In the genomic region with DNA sequence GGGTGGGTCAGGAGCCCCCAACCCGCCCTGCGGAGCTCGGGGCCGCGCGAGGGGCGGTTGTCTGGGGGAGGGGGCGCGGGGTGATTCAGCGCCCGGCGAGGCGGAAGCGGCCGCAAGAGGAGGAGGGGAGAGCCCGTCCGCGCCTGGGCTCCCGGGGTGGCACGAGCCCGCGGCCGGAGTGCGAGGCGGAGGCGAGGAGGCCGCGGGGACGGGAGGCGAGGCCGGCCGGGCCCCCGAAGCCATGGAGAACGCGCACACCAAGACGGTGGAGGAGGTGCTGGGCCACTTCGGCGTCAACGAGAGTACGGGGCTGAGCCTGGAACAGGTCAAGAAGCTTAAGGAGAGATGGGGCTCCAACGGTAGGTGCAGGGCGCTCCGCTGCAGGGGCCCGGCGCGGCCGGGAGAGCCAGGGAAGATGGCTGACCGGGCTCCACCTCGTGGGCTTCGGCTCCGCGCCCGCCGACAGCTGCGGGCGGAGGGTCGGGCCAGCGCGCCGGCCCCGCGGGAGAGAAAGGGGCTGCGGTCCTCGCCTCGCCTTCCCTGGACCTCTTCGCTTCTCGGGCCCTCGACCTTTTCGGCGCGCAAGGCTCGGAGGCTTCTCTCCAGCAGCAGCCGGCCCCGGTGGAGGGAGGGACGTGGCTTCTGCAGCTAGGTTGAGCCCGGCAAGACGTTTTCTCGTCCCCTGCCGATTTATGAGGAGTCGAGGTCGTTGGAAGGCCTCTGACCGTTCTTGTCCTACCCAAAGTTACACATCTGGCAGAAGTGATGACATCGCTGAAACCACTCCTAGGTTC, we compare ENCODE assay signal across 8 cellular contexts. TPM values are rescaled to one million over a fixed set of nuclear protein-coding genes. Genes with fewer than 3 reads are reported as not detected.
A peak's percentile ranks its signal among the peaks of the same experiment; 100 is the strongest.
DNase-seq lines count a peak whose midpoint lies in the region; ATAC-seq and TF ChIP-seq lines count a peak whose summit lies in the region.

No MANE protein-coding gene starts in this region.

- TF ChIP-seq CTCF in foreskin fibroblast (IDR thresholded peaks at IDR 0.05; ENCODE audit: low read depth, low read length), result no peak

- H3K27me3 ChIP-seq in BLaER1 (no peaks in the 10 kb centered on the region), thymus (ENCODE audit: control insufficient read depth, insufficient read depth) (no peaks in the 10 kb centered on the region)

- WGBS in thymus, result under 1% methylated on average over 83 of the region's 83 CpGs

- H3K36me3 ChIP-seq in BLaER1, result peaks cover 25% of the 10 kb centered on the region
- no peaks in the 10 kb centered on the region for H3K36me3 ChIP-seq in thymus (ENCODE audit: control insufficient read depth, insufficient read depth)

- peak; percentile 40 for ATAC-seq in GM19025 (IDR thresholded peaks at IDR 0.05; ENCODE audit: low read depth, unreplicated experiment)
- ATAC-seq in HG03159 (IDR thresholded peaks at IDR 0.05; ENCODE audit: unreplicated experiment), result peak; percentile 42

- peak; percentile 81 for DNase-seq in activated effector memory CD4-positive, alpha-beta T cell treated with anti-CD3 and anti-CD28 coated beads, Interleukin-2, amount 50 U/mL, for 16 hours
- peak; percentile 53 to 78 for DNase-seq in foreskin fibroblast
- DNase-seq in nucleus accumbens (lab: John Stamatoyannopoulos, UW), result peak in 33 of 56 donors; percentile 14 to 74 (median 53)

- peak overlapping the region; percentile 99 for H3K9ac ChIP-seq in BLaER1

- H3K4me3 ChIP-seq in BLaER1 (peak overlapping the region; percentile 95), foreskin fibroblast (ENCODE audit: low read depth in 1 of 2, low read length in 2 of 2) (peak overlapping the region; percentile 81 to 96), thymus (ENCODE audit: low read length) (peak overlapping the region; percentile 90)

- H3K4me1 ChIP-seq in BLaER1, result peaks cover 57% of the 10 kb centered on the region
- H3K4me1 ChIP-seq in thymus (ENCODE audit: control insufficient read depth, insufficient read depth, low read length), result peaks cover 14% of the 10 kb centered on the region

- H4K20me1 ChIP-seq in BLaER1, result peaks cover 51% of the 10 kb centered on the region

- H3K27ac ChIP-seq in BLaER1 (peak overlapping the region; percentile 99), thymus (ENCODE audit: low read depth) (peak overlapping the region; percentile 91)

- H3K4me2 ChIP-seq in BLaER1, result peak overlapping the region; percentile 76

- no peaks in the 10 kb centered on the region for H3K9me3 ChIP-seq in BLaER1
- no peaks in the 10 kb centered on the region for H3K9me3 ChIP-seq in thymus (ENCODE audit: control insufficient read depth)

TF ChIP-seq in PFSK-1, 5 proteins besides CTCF, POLR2A, EP300 and RAD21:
- TF ChIP-seq POLR2AphosphoS5 (IDR thresholded peaks at IDR 0.05; ENCODE audit: low read depth, low read length), result no peak
- TF ChIP-seq, protein P1, sequence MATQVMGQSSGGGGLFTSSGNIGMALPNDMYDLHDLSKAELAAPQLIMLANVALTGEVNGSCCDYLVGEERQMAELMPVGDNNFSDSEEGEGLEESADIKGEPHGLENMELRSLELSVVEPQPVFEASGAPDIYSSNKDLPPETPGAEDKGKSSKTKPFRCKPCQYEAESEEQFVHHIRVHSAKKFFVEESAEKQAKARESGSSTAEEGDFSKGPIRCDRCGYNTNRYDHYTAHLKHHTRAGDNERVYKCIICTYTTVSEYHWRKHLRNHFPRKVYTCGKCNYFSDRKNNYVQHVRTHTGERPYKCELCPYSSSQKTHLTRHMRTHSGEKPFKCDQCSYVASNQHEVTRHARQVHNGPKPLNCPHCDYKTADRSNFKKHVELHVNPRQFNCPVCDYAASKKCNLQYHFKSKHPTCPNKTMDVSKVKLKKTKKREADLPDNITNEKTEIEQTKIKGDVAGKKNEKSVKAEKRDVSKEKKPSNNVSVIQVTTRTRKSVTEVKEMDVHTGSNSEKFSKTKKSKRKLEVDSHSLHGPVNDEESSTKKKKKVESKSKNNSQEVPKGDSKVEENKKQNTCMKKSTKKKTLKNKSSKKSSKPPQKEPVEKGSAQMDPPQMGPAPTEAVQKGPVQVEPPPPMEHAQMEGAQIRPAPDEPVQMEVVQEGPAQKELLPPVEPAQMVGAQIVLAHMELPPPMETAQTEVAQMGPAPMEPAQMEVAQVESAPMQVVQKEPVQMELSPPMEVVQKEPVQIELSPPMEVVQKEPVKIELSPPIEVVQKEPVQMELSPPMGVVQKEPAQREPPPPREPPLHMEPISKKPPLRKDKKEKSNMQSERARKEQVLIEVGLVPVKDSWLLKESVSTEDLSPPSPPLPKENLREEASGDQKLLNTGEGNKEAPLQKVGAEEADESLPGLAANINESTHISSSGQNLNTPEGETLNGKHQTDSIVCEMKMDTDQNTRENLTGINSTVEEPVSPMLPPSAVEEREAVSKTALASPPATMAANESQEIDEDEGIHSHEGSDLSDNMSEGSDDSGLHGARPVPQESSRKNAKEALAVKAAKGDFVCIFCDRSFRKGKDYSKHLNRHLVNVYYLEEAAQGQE (IDR thresholded peaks at IDR 0.05; ENCODE audit: insufficient read depth in 1 of 2, low read depth in 2 of 2, low read length in 2 of 2), result no peak
- TF ChIP-seq TAF1 (IDR thresholded peaks at IDR 0.05; ENCODE audit: borderline replicate concordance, insufficient read depth, low read length), result no peak
- 0 out of 2 replicates have a peak, but pooled peaks have one; percentile 27 for TF ChIP-seq SIN3A (IDR thresholded peaks at IDR 0.05; ENCODE audit: borderline replicate concordance, insufficient read depth, low read length)
- TF ChIP-seq FOXP2 (optimal IDR thresholded peaks at IDR 0.05; ENCODE audit: borderline replicate concordance, extremely low read depth, extremely low read length, insufficient read depth), result peak; percentile 3

RNA-seq across cellular contexts. Expression of a gene that starts 0.7 kb away (rescaled TPM):
- polyA plus RNA-seq in PFSK-1 (2012; ENCODE audit: insufficient read length, low read depth), result 129 TPM
- 37.6 TPM for polyA plus RNA-seq in thymus

Comparison
In these comparisons a context has a peak if more than half of its experiments do, and no peak if none do; other contexts are left out.
1. Peak in every context shown above with its lines: DNase-seq, ATAC-seq, H3K4me3 ChIP-seq and H3K27ac ChIP-seq.